ENCODE assay signal across 1 cellular context in the genomic region with DNA sequence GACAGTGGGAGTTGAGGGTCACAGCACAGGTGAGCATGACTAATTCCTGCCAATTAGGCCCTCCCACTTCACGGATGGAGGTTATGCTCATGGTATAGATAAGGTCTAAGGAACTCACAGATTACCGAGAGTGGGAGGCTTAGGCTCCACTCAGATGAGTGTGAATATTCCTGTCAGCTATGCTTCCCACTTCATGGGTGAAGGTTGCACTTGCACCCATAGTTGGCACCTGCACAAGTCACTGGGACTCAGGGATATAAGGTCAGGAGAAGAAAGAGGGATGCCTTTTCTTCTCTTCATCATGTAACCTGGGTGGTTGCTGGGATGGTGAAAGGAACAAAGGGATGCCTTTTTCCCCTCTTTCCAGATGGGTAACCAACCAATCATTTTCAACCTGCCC.
A peak's percentile ranks its signal among the peaks of the same experiment; 100 is the strongest.
TF ChIP-seq lines count a peak whose summit lies in the region.

No MANE protein-coding gene starts in this region.

TF ChIP-seq in HEK293, 187 proteins besides CTCF, POLR2A, EP300 and RAD21 (continued from another document):
- TF ChIP-seq, protein P1, sequence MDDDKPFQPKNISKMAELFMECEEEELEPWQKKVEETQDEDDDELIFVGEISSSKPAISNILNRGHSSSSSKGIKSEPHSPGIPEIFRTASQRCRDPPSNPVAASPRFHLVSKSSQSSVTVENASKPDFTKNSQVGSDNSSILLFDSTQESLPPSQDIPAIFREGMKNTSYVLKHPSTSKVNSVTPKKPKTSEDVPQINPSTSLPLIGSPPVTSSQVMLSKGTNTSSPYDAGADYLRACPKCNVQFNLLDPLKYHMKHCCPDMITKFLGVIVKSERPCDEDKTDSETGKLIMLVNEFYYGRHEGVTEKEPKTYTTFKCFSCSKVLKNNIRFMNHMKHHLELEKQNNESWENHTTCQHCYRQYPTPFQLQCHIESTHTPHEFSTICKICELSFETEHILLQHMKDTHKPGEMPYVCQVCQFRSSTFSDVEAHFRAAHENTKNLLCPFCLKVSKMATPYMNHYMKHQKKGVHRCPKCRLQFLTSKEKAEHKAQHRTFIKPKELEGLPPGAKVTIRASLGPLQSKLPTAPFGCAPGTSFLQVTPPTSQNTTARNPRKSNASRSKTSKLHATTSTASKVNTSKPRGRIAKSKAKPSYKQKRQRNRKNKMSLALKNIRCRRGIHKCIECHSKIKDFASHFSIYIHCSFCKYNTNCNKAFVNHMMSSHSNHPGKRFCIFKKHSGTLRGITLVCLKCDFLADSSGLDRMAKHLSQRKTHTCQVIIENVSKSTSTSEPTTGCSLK (tag by site-specific recombination; IDR thresholded peaks at IDR 0.05) = no peak
- peak; percentile 23 for TF ChIP-seq SETDB1 (IDR thresholded peaks at IDR 0.05; ENCODE audit: insufficient read length, low read length)
